25 cellular contexts compared by ENCODE assay signal in the genomic region with DNA sequence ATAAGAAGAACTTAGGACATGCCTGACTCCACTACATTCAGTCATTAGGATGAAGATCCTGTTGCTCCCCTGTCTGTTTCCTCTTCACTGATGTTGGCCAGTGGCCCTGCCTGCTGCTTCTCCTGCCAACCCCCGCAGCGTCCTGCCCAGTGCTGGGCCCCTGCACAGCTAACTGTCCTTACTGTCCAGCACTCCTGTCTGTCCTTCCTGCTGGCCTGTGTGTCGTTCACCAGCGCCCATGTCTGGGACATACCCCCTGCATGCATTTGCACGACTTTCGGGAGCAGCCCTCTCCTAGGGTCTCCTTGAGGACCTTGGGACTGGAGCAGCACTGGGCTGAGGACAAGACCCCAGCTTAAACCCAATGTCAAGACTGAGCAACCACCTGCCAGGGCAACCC.
A peak's percentile ranks its signal among the peaks of the same experiment; 100 is the strongest.
DNase-seq lines count a peak whose midpoint lies in the region; ATAC-seq and TF ChIP-seq lines count a peak whose summit lies in the region.
"Had no signal": no experiment of that assay in that cellular context is flagged by ENCODE, and none has a peak within 500 bp of the region (broad histone marks: within the 10 kb centered on the region; RNA-seq: fewer than 3 reads in every experiment).

No MANE protein-coding gene starts in this region.

- peaks cover 3% of the 10 kb centered on the region for H3K9me3 Mint-ChIP-seq in nephron
- H3K9me3 Mint-ChIP-seq in endodermal cell = peaks cover 3% of the 10 kb centered on the region
- H3K9me3 Mint-ChIP-seq in naive thymus-derived CD8-positive, alpha-beta T cell = peaks cover 0 to 3% (median 0%) of the 10 kb centered on the region in 9 donors

- H3K18ac ChIP-seq in neuronal stem cell (ENCODE audit: low read length) = peak overlapping the region; percentile 92

- H2AK5ac ChIP-seq in neuronal stem cell (ENCODE audit: low read depth, low read length) = peak overlapping the region; percentile 71

- H3K4me3 Mint-ChIP-seq in nephron = no peak overlapping the region
- H3K4me3 Mint-ChIP-seq in endodermal cell = no peak overlapping the region
- H3K4me3 Mint-ChIP-seq in naive thymus-derived CD8-positive, alpha-beta T cell = no peak overlapping the region
- H3K4me3 Mint-ChIP-seq: CD14-positive monocyte; CD4-positive, alpha-beta memory T cell; CD4-positive, CD25-positive, alpha-beta regulatory T cell; CD8-positive, alpha-beta memory T cell had no signal

- H3K79me1 ChIP-seq in neuronal stem cell (ENCODE audit: low read depth, low read length) = no peaks in the 10 kb centered on the region

- DNase-seq in MG63 (peak; percentile 64), coronary artery (ENCODE audit: low spot score) (peak; percentile 69), neuronal stem cell (ENCODE audit: low spot score) (no peak), endodermal cell (no peak), T-helper 9 cell (no peak)
- DNase-seq in naive thymus-derived CD8-positive, alpha-beta T cell = no peak
- DNase-seq: 8988T; ACHN; BE2C; CD4-positive, alpha-beta memory T cell; CD4-positive, CD25-positive, alpha-beta regulatory T cell; CD8-positive, alpha-beta memory T cell; COR-L47; DMS 273 treated with DMSO at 0.1 percent for 48 hours; DMS153; DMS53; DMS79; DND-41; EL; GDM1 had no signal

- no peak for TF ChIP-seq CTCF in coronary artery (IDR thresholded peaks at IDR 0.05)
- no peak for TF ChIP-seq CTCF in nephron (IDR thresholded peaks at IDR 0.05; ENCODE audit: unreplicated experiment in 3 of 3)
- TF ChIP-seq CTCF in endodermal cell (conservative IDR thresholded peaks at IDR 0.05) = no peak

- H3K4me2 ChIP-seq in neuronal stem cell (ENCODE audit: insufficient read depth, low read length, poor library complexity, severe bottlenecking) = no peak overlapping the region
- H3K4me2 ChIP-seq: BLaER1 had no signal

- POLR2A ChIA-PET in naive thymus-derived CD8-positive, alpha-beta T cell (lab: Charles Lee) = no interaction called here

- H3K27ac ChIP-seq in coronary artery (no peak overlapping the region), neuronal stem cell (replicated peaks; ENCODE audit: low read length) (no peak overlapping the region), endodermal cell (ENCODE audit: low read depth, low read length) (no peak overlapping the region)
- H3K27ac ChIP-seq: BLaER1 had no signal

- ATAC-seq in naive thymus-derived CD8-positive, alpha-beta T cell = no peak
- ATAC-seq in HG02981 (IDR thresholded peaks at IDR 0.05; ENCODE audit: unreplicated experiment) = no peak
- ATAC-seq: GM12878 had no signal

- peaks cover 12% of the 10 kb centered on the region; the same call in 1 of the 2 replicates for H3K9me3 ChIP-seq in MG63
- H3K9me3 ChIP-seq in neuronal stem cell (replicated peaks in 1 of 2; ENCODE audit: control insufficient read depth in 2 of 2, insufficient read depth in 1 of 2, low read depth in 1 of 2, low read length in 2 of 2) = peaks cover 0 to 2% of the 10 kb centered on the region in 2 donors
- H3K9me3 ChIP-seq in endodermal cell (ENCODE audit: control insufficient read depth, low read length) = no peaks in the 10 kb centered on the region
- H3K9me3 ChIP-seq: BE2C, BLaER1 had no signal

- H2AFZ ChIP-seq in neuronal stem cell (ENCODE audit: low read length) = no peak overlapping the region

- H3K23ac ChIP-seq in neuronal stem cell (ENCODE audit: low read depth, low read length, poor library complexity) = no peak overlapping the region

- no peak overlapping the region for H2BK120ac ChIP-seq in neuronal stem cell (ENCODE audit: low read depth, low read length)

- H3K9ac ChIP-seq in neuronal stem cell (ENCODE audit: low read depth, low read length, poor library complexity) (no peak overlapping the region), endodermal cell (ENCODE audit: extremely low read depth, low read length, poor library complexity, severe bottlenecking) (no peak overlapping the region)
- H3K9ac ChIP-seq: BLaER1 had no signal

- no peaks in the 10 kb centered on the region for H3K36me3 ChIP-seq in MG63
- no peaks in the 10 kb centered on the region for H3K36me3 ChIP-seq in neuronal stem cell (replicated peaks in 1 of 2; ENCODE audit: control insufficient read depth in 2 of 2, insufficient read depth in 2 of 2, low read length in 2 of 2)
- H3K36me3 ChIP-seq in endodermal cell (ENCODE audit: control insufficient read depth, insufficient read depth, low read length) = no peaks in the 10 kb centered on the region
- H3K36me3 ChIP-seq: BE2C, BLaER1 had no signal

- H4K91ac ChIP-seq in neuronal stem cell (ENCODE audit: low read depth, low read length, poor library complexity) = no peak overlapping the region

- no peak overlapping the region for H4K8ac ChIP-seq in neuronal stem cell (ENCODE audit: low read depth, low read length)

- peak overlapping the region; percentile 93 for H3K4ac ChIP-seq in neuronal stem cell (ENCODE audit: low read length)

- no peak overlapping the region for H3K14ac ChIP-seq in neuronal stem cell (ENCODE audit: low read length)

- H3K27me3 ChIP-seq in MG63 = no peaks in the 10 kb centered on the region
- peaks cover 0 to 2% (median 0%) of the 10 kb centered on the region in 3 experiments for H3K27me3 ChIP-seq in neuronal stem cell (ENCODE audit: control insufficient read depth in 3 of 3, insufficient read depth in 3 of 3, low read depth in 1 of 3, low read length in 3 of 3)
- no peaks in the 10 kb centered on the region for H3K27me3 ChIP-seq in endodermal cell (ENCODE audit: control insufficient read depth, insufficient read depth, low read length, poor library complexity, severe bottlenecking)
- H3K27me3 ChIP-seq: BE2C, BLaER1 had no signal

- peak overlapping the region; percentile 9 for H2BK15ac ChIP-seq in neuronal stem cell (ENCODE audit: low read length)

- H3K27ac Mint-ChIP-seq in nephron (peak overlapping the region in 2 of 3 experiments; percentile 62 to 67), endodermal cell (no peak overlapping the region)
- no peak overlapping the region for H3K27ac Mint-ChIP-seq in naive thymus-derived CD8-positive, alpha-beta T cell
- H3K27ac Mint-ChIP-seq: CD4-positive, alpha-beta memory T cell; CD4-positive, CD25-positive, alpha-beta regulatory T cell; CD8-positive, alpha-beta memory T cell had no signal

- peaks cover 3% of the 10 kb centered on the region for H3K27me3 Mint-ChIP-seq in nephron (ENCODE audit: low read depth)
- H3K27me3 Mint-ChIP-seq in endodermal cell (ENCODE audit: insufficient read depth) = peaks cover 2% of the 10 kb centered on the region
- H3K27me3 Mint-ChIP-seq in naive thymus-derived CD8-positive, alpha-beta T cell = no peaks in the 10 kb centered on the region
- H3K27me3 Mint-ChIP-seq: CD4-positive, alpha-beta memory T cell; CD4-positive, CD25-positive, alpha-beta regulatory T cell; CD8-positive, alpha-beta memory T cell had no signal

- H3K4me1 Mint-ChIP-seq in nephron (peaks cover 39% of the 10 kb centered on the region), endodermal cell (peaks cover 2% of the 10 kb centered on the region)
- H3K4me1 Mint-ChIP-seq in naive thymus-derived CD8-positive, alpha-beta T cell = no peaks in the 10 kb centered on the region
- H3K4me1 Mint-ChIP-seq: CD4-positive, alpha-beta memory T cell; CD4-positive, CD25-positive, alpha-beta regulatory T cell; CD8-positive, alpha-beta memory T cell had no signal

- H3K36me3 Mint-ChIP-seq in nephron (ENCODE audit: low read depth) = no peaks in the 10 kb centered on the region
- H3K36me3 Mint-ChIP-seq in endodermal cell (ENCODE audit: low read depth) = no peaks in the 10 kb centered on the region
- H3K36me3 Mint-ChIP-seq in naive thymus-derived CD8-positive, alpha-beta T cell = no peaks in the 10 kb centered on the region
- H3K36me3 Mint-ChIP-seq: CD14-positive monocyte; CD4-positive, alpha-beta memory T cell; CD4-positive, CD25-positive, alpha-beta regulatory T cell; CD8-positive, alpha-beta memory T cell had no signal

- H2BK12ac ChIP-seq in neuronal stem cell (ENCODE audit: low read length) = no peak overlapping the region

- no peak overlapping the region for H2BK5ac ChIP-seq in neuronal stem cell (ENCODE audit: low read length)

- H3K4me1 ChIP-seq in neuronal stem cell (ENCODE audit: control insufficient read depth in 2 of 2, insufficient read depth in 1 of 2, low read depth in 1 of 2, low read length in 2 of 2) (peaks cover 2 to 7% of the 10 kb centered on the region in 2 donors), endodermal cell (ENCODE audit: control insufficient read depth, insufficient read depth, low read length) (no peaks in the 10 kb centered on the region)
- H3K4me1 ChIP-seq: BE2C had no signal

- H3K4me3 ChIP-seq in MG63 = no peak overlapping the region
- no peak overlapping the region for H3K4me3 ChIP-seq in coronary artery
- peak overlapping the region in 1 of 2 donors; percentile 22 for H3K4me3 ChIP-seq in neuronal stem cell (ENCODE audit: low read length in 2 of 2)
- H3K4me3 ChIP-seq in endodermal cell (ENCODE audit: low read length) = no peak overlapping the region
- H3K4me3 ChIP-seq: BLaER1, GM12878 had no signal

- no CpG with 5 or more reads among the region's 6 CpGs for WGBS in neuronal stem cell (ENCODE audit: extremely low coverage in 2 of 2, insufficient read length in 2 of 2, insufficient replicate concordance in 1 of 2), 2 donors
- WGBS in endodermal cell (ENCODE audit: insufficient coverage in 1 of 2, insufficient read length in 1 of 2), 2 experiments = 77 to 100% methylated on average over 2 to 6 of the region's 6 CpGs

Comparison
In these comparisons a context has a peak if more than half of its experiments do, and no peak if none do; other contexts are left out.
1. DNase-seq: peak in MG63 (single experiment) and coronary artery (single experiment); none in neuronal stem cell (single experiment), endodermal cell (single experiment), naive thymus-derived CD8-positive, alpha-beta T cell (0 of 10) and T-helper 9 cell (single experiment).
2. H3K27ac Mint-ChIP-seq: peak in nephron (2 of 3); none in endodermal cell (single experiment) and naive thymus-derived CD8-positive, alpha-beta T cell (0 of 10).